Comparison of ENCODE assay signal across 8 cellular contexts in genomic region chr2:163132850-163133249, GRCh38.
DNase-seq lines count a peak whose midpoint lies in the region; ATAC-seq and TF ChIP-seq lines count a peak whose summit lies in the region.

No MANE protein-coding gene starts in this region.

- H3K27ac ChIP-seq in prostate gland = no peak overlapping the region

- peaks cover 3% of the 10 kb centered on the region for H3K27me3 Mint-ChIP-seq in brain

- ATAC-seq in HG02840 (IDR thresholded peaks at IDR 0.05; ENCODE audit: low FRiP score, unreplicated experiment) = no peak

- intact Hi-C loops in prostate gland (cut with DNase I) = no loop called here

- TF ChIP-seq CTCF in AG10803 (conservative IDR thresholded peaks at IDR 0.05; ENCODE audit: low read length) = peak; percentile 56
- no peak for TF ChIP-seq CTCF in GM20000 (IDR thresholded peaks at IDR 0.05; ENCODE audit: extremely low read depth, missing control alignments)
- peak; percentile 75 to 83 for TF ChIP-seq CTCF in brain (conservative IDR thresholded peaks at IDR 0.05)
- peak; percentile 9 to 28 (median 18) for TF ChIP-seq CTCF in prostate gland (IDR thresholded peaks at IDR 0.05)

- peaks cover 0 to 4% (median 0%) of the 10 kb centered on the region in 5 experiments for H3K9me3 Mint-ChIP-seq in brain

- TF ChIP-seq POLR2A in prostate gland (IDR thresholded peaks at IDR 0.05) = no peak

- H3K27me3 ChIP-seq in prostate gland (replicated peaks; ENCODE audit: insufficient read depth) = no peaks in the 10 kb centered on the region

- peak overlapping the region in 2 of 5 experiments; percentile 11 to 14 for H3K27ac Mint-ChIP-seq in brain

- DNase-seq in AG10803 (ENCODE audit: low read depth) = peak; percentile 3
- DNase-seq in GM20000 (ENCODE audit: low spot score) = peak; percentile 8
- DNase-seq in NCI-H2107 treated with DMSO at 0.1 percent for 48 hours (lab: John Stamatoyannopoulos, UW; ENCODE audit: unreplicated experiment) = peak; percentile 48
- DNase-seq in prostate gland (ENCODE audit: low spot score) = no peak
- DNase-seq in T1000 (lab: John Stamatoyannopoulos, UW) = no peak
- no peak for DNase-seq in activated CD4-positive, alpha-beta T cell treated with anti-CD3 and anti-CD28 coated beads, Interleukin-2, amount 50 U/mL, for 4 hours

- no peaks in the 10 kb centered on the region for H3K4me1 Mint-ChIP-seq in brain

- 10% methylated on average over 3 of the region's 3 CpGs for WGBS in prostate gland

- H3K9me3 ChIP-seq in prostate gland = no peaks in the 10 kb centered on the region

- no peaks in the 10 kb centered on the region for H3K36me3 ChIP-seq in prostate gland

- no peaks in the 10 kb centered on the region for H3K4me1 ChIP-seq in prostate gland (replicated peaks)

- no peaks in the 10 kb centered on the region for H3K36me3 Mint-ChIP-seq in brain

- H3K4me3 ChIP-seq in AG10803 (ENCODE audit: low read length) (no peak overlapping the region), prostate gland (no peak overlapping the region)

- H3K4me3 Mint-ChIP-seq in brain = no peak overlapping the region

Comparison
In these comparisons a context has a peak if more than half of its experiments do, and no peak if none do; other contexts are left out.
1. DNase-seq: peak in AG10803 (single experiment), GM20000 (single experiment) and NCI-H2107 treated with DMSO at 0.1 percent for 48 hours (single experiment); none in prostate gland (single experiment), T1000 (single experiment) and activated CD4-positive, alpha-beta T cell treated with anti-CD3 and anti-CD28 coated beads, Interleukin-2, amount 50 U/mL, for 4 hours (0 of 2).